In the genomic region with DNA sequence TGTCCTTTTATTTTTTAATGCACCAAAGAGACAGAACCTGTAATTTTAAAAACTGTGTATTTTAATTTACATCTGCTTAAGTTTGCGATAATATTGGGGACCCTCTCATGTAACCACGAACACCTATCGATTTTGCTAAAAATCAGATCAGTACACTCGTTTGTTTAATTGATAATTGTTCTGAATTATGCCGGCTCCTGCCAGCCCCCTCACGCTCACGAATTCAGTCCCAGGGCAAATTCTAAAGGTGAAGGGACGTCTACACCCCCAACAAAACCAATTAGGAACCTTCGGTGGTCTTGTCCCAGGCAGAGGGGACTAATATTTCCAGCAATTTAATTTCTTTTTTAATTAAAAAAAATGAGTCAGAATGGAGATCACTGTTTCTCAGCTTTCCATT, we compare ENCODE assay signal across 10 cellular contexts. TPM values are rescaled to one million over a fixed set of nuclear protein-coding genes. Genes with fewer than 3 reads are reported as not detected.
A peak's percentile ranks its signal among the peaks of the same experiment; 100 is the strongest.
DNase-seq lines count a peak whose midpoint lies in the region; ATAC-seq, FAIRE-seq and TF ChIP-seq lines count a peak whose summit lies in the region.
"Had no signal": no experiment of that assay in that cellular context is flagged by ENCODE, and none has a peak within 500 bp of the region (broad histone marks: within the 10 kb centered on the region; RNA-seq: fewer than 3 reads in every experiment).

No MANE protein-coding gene starts in this region.

- DNase-seq in activated CD4-positive, alpha-beta T cell treated with anti-CD3 and anti-CD28 coated beads, Interleukin-2, amount 10 ng/mL, durations not matched to agents 7 days and 5 days = no peak
- no peak for DNase-seq in activated CD4-positive, alpha-beta T cell treated with anti-CD3 and anti-CD28 coated beads for 1 hour
- no peak for DNase-seq in body of pancreas
- DNase-seq in keratinocyte (ENCODE audit: low read depth, low spot score) = no peak
- DNase-seq in stimulated activated naive B cell treated with anti-CD40 and anti-IgM and Interleukin-4, amounts not matched to agents 10 μg/mL and 1 μg/mL and 100 μg/mL, for 72 hours = no peak
- no peak for DNase-seq in NOMO-1 (lab: John Stamatoyannopoulos, UW; ENCODE audit: unreplicated experiment in 2 of 2)
- DNase-seq: activated naive CD4-positive, alpha-beta T cell treated with anti-CD3 and anti-CD28 coated beads, Interleukin-2, amount 10 ng/mL, durations not matched to agents 7 days and 5 days; NCI-H1436 treated with DMSO at 0.1 percent for 48 hours had no signal

- H3K4me3 Mint-ChIP-seq in activated CD4-positive, alpha-beta T cell treated with anti-CD3 and anti-CD28 coated beads, Interleukin-2, amount 10 ng/mL, durations not matched to agents 7 days and 5 days = no peak overlapping the region
- H3K4me3 Mint-ChIP-seq in stimulated activated naive B cell treated with anti-CD40 and anti-IgM and Interleukin-4, amounts not matched to agents 10 μg/mL and 1 μg/mL and 100 μg/mL, for 72 hours = peak overlapping the region; percentile 74 to 78
- H3K4me3 Mint-ChIP-seq: activated naive CD4-positive, alpha-beta T cell treated with anti-CD3 and anti-CD28 coated beads, Interleukin-2, amount 10 ng/mL, durations not matched to agents 7 days and 5 days had no signal

- H3K9me3 ChIP-seq in body of pancreas (no peaks in the 10 kb centered on the region), keratinocyte (ENCODE audit: control insufficient read depth, low read depth, low read length) (no peaks in the 10 kb centered on the region)

- H3K27me3 Mint-ChIP-seq in activated CD4-positive, alpha-beta T cell treated with anti-CD3 and anti-CD28 coated beads, Interleukin-2, amount 10 ng/mL, durations not matched to agents 7 days and 5 days = peaks cover 57% of the 10 kb centered on the region
- peaks cover 38 to 64% of the 10 kb centered on the region in 2 donors for H3K27me3 Mint-ChIP-seq in stimulated activated naive B cell treated with anti-CD40 and anti-IgM and Interleukin-4, amounts not matched to agents 10 μg/mL and 1 μg/mL and 100 μg/mL, for 72 hours

- H4K20me1 ChIP-seq in keratinocyte (ENCODE audit: control insufficient read depth, extremely low read depth, insufficient read depth, low read length) = peaks cover 14% of the 10 kb centered on the region

- intact Hi-C loops in body of pancreas (cut with DNase I) = no loop called here

- H3K27ac Mint-ChIP-seq in activated CD4-positive, alpha-beta T cell treated with anti-CD3 and anti-CD28 coated beads, Interleukin-2, amount 10 ng/mL, durations not matched to agents 7 days and 5 days = peak overlapping the region; percentile 25
- H3K27ac Mint-ChIP-seq in stimulated activated naive B cell treated with anti-CD40 and anti-IgM and Interleukin-4, amounts not matched to agents 10 μg/mL and 1 μg/mL and 100 μg/mL, for 72 hours = no peak overlapping the region

- H3K36me3 ChIP-seq in body of pancreas (replicated peaks in 1 of 2; ENCODE audit: insufficient read depth in 1 of 2, low read depth in 2 of 2) (no peaks in the 10 kb centered on the region), keratinocyte (ENCODE audit: control insufficient read depth in 2 of 2, extremely low read depth in 1 of 2, insufficient read depth in 2 of 2, low read length in 2 of 2) (peaks cover 11 to 14% of the 10 kb centered on the region in 2 experiments)

- no peaks in the 10 kb centered on the region for H3K9me3 Mint-ChIP-seq in activated CD4-positive, alpha-beta T cell treated with anti-CD3 and anti-CD28 coated beads, Interleukin-2, amount 10 ng/mL, durations not matched to agents 7 days and 5 days
- no peaks in the 10 kb centered on the region for H3K9me3 Mint-ChIP-seq in stimulated activated naive B cell treated with anti-CD40 and anti-IgM and Interleukin-4, amounts not matched to agents 10 μg/mL and 1 μg/mL and 100 μg/mL, for 72 hours
- H3K9me3 Mint-ChIP-seq: activated naive CD4-positive, alpha-beta T cell treated with anti-CD3 and anti-CD28 coated beads, Interleukin-2, amount 10 ng/mL, durations not matched to agents 7 days and 5 days had no signal

- H3K4me2 ChIP-seq in keratinocyte (ENCODE audit: control insufficient read depth, extremely low read depth, insufficient read depth, low read depth, low read length) = peak overlapping the region; percentile 99

- dilution Hi-C loops in keratinocyte (cut with MboI; ENCODE audit: extremely low pct_ligation_motif_present, low sequenced_read_pairs) = no loop called here

- no peak for FAIRE-seq in keratinocyte (lab: Jason Lieb, UNC)

- H3K4me1 ChIP-seq in body of pancreas (peaks cover 80% of the 10 kb centered on the region), keratinocyte (ENCODE audit: control insufficient read depth, extremely low read depth, insufficient read depth, low read length) (peaks cover 31% of the 10 kb centered on the region)

- H3K4me3 ChIP-seq in body of pancreas = no peak overlapping the region
- peak overlapping the region; percentile 72 to 79 (median 73) for H3K4me3 ChIP-seq in keratinocyte (ENCODE audit: control insufficient read depth in 2 of 3, extremely low read depth in 1 of 3, insufficient read depth in 2 of 3, low read depth in 1 of 3, low read length in 3 of 3)

- TF ChIP-seq POLR2A in body of pancreas (IDR thresholded peaks at IDR 0.05) = no peak

- H2AFZ ChIP-seq in keratinocyte (ENCODE audit: control insufficient read depth, low read length) = peak overlapping the region; percentile 68

- WGBS in body of pancreas, 2 donors = 2 to 4% methylated on average over 9 of the region's 9 CpGs

- CTCF ChIA-PET in activated CD4-positive, alpha-beta T cell treated with anti-CD3 and anti-CD28 coated beads, Interleukin-2, amount 10 ng/mL, durations not matched to agents 7 days and 5 days (lab: Charles Lee) = no interaction called here

- no peaks in the 10 kb centered on the region for H3K36me3 Mint-ChIP-seq in activated CD4-positive, alpha-beta T cell treated with anti-CD3 and anti-CD28 coated beads, Interleukin-2, amount 10 ng/mL, durations not matched to agents 7 days and 5 days (ENCODE audit: low read depth)
- H3K36me3 Mint-ChIP-seq in stimulated activated naive B cell treated with anti-CD40 and anti-IgM and Interleukin-4, amounts not matched to agents 10 μg/mL and 1 μg/mL and 100 μg/mL, for 72 hours = peaks cover 0 to 4% of the 10 kb centered on the region in 2 donors
- H3K36me3 Mint-ChIP-seq: activated naive CD4-positive, alpha-beta T cell treated with anti-CD3 and anti-CD28 coated beads, Interleukin-2, amount 10 ng/mL, durations not matched to agents 7 days and 5 days had no signal

- TF ChIP-seq CTCF in body of pancreas (IDR thresholded peaks at IDR 0.05) (no peak), keratinocyte (optimal IDR thresholded peaks at IDR 0.05 in 1 of 3, IDR thresholded peaks at IDR 0.05 in 1 of 3, conservative IDR thresholded peaks at IDR 0.05 in 1 of 3; ENCODE audit: extremely low read depth in 1 of 3, insufficient read depth in 2 of 3, low read length in 3 of 3) (no peak)

- peaks cover 0 to 12% of the 10 kb centered on the region in 2 donors for H3K27me3 ChIP-seq in body of pancreas
- H3K27me3 ChIP-seq in keratinocyte (ENCODE audit: control insufficient read depth, extremely low read depth, insufficient read depth, low read length) = peaks cover 12% of the 10 kb centered on the region

- peaks cover 32% of the 10 kb centered on the region for H3K79me2 ChIP-seq in keratinocyte (ENCODE audit: control insufficient read depth, insufficient read depth, low read length)

- H3K27ac ChIP-seq in body of pancreas = peak overlapping the region in 3 of 4 donors; percentile 79 to 87 (median 84)
- H3K27ac ChIP-seq in keratinocyte (ENCODE audit: control insufficient read depth, insufficient read depth, low read length) = peak overlapping the region; percentile 86

- peaks cover 23% of the 10 kb centered on the region for H3K4me1 Mint-ChIP-seq in activated CD4-positive, alpha-beta T cell treated with anti-CD3 and anti-CD28 coated beads, Interleukin-2, amount 10 ng/mL, durations not matched to agents 7 days and 5 days
- H3K4me1 Mint-ChIP-seq in stimulated activated naive B cell treated with anti-CD40 and anti-IgM and Interleukin-4, amounts not matched to agents 10 μg/mL and 1 μg/mL and 100 μg/mL, for 72 hours = peaks cover 24 to 49% of the 10 kb centered on the region in 2 donors

- no peak for ATAC-seq in body of pancreas
- no peak for ATAC-seq in stimulated activated naive B cell treated with anti-CD40 and anti-IgM and Interleukin-4, amounts not matched to agents 10 μg/mL and 1 μg/mL and 100 μg/mL, for 72 hours (replicated peaks)
- ATAC-seq in GM19452 (IDR thresholded peaks at IDR 0.05; ENCODE audit: unreplicated experiment) = no peak
- no peak for ATAC-seq in HG03280 (IDR thresholded peaks at IDR 0.05; ENCODE audit: unreplicated experiment)

- peak overlapping the region; percentile 85 for H3K9ac ChIP-seq in keratinocyte (ENCODE audit: control insufficient read depth, extremely low read depth, insufficient read depth, low read length)

- POLR2A ChIA-PET in activated CD4-positive, alpha-beta T cell treated with anti-CD3 and anti-CD28 coated beads, Interleukin-2, amount 10 ng/mL, durations not matched to agents 7 days and 5 days (lab: Charles Lee) = no interaction called here

- no peaks in the 10 kb centered on the region for H3K9me1 ChIP-seq in keratinocyte (ENCODE audit: control insufficient read depth, extremely low read depth, insufficient read depth, low read length)

RNA-seq across cellular contexts. Expression of gene CCND1, which starts 1.1 kb away (rescaled TPM):
- under 1 TPM; 0.21 to 0.42 TPM for total RNA-seq in activated CD4-positive, alpha-beta T cell treated with anti-CD3 and anti-CD28 coated beads, Interleukin-2, amount 10 ng/mL, durations not matched to agents 7 days and 5 days
- total RNA-seq in body of pancreas = 100 to 1,000 TPM in 1 of 2 donors, 10 to 100 TPM in 1; 90.3 to 201 TPM
- polyA plus RNA-seq in keratinocyte = 124 to 216 TPM (median 193 TPM) in 3 replicates
- 40.4 TPM for polyA plus RNA-seq in keratinocyte (2011; ENCODE audit: low read depth)
- 179 and 282 TPM in 2 replicates for polyA plus RNA-seq in keratinocyte (2011; cell fraction: cytosol; rRNA removed)
- 241 and 313 TPM in 2 replicates for polyA plus RNA-seq in keratinocyte (2011; cell fraction: nucleus; rRNA removed)
- polyA plus RNA-seq in keratinocyte (2012; ENCODE audit: low replicate concordance) = 64.5 and 271 TPM in 2 replicates
- 189 to 848 TPM (median 232 TPM) in 3 replicates for polyA minus RNA-seq in keratinocyte
- 639 TPM for polyA minus RNA-seq in keratinocyte (2011; cell fraction: cytosol; rRNA and poly(A)+ RNA removed)
- polyA minus RNA-seq in keratinocyte (2011; cell fraction: nucleus; rRNA and poly(A)+ RNA removed) = 278 and 320 TPM in 2 replicates

RNA-seq across cellular contexts. Expression of gene LTO1, which starts 35.3 kb away (rescaled TPM):
- total RNA-seq in activated CD4-positive, alpha-beta T cell treated with anti-CD3 and anti-CD28 coated beads, Interleukin-2, amount 10 ng/mL, durations not matched to agents 7 days and 5 days = 10 to 100 TPM; 30.7 to 34.0 TPM
- 10 to 100 TPM; 13.0 to 26.7 TPM for total RNA-seq in body of pancreas
- 19.8 to 24.3 TPM (median 22.9 TPM) in 3 replicates for polyA plus RNA-seq in keratinocyte
- polyA plus RNA-seq in keratinocyte (2011; ENCODE audit: low read depth) = 18.0 TPM
- polyA plus RNA-seq in keratinocyte (2011; cell fraction: cytosol; rRNA removed) = 14.2 and 16.1 TPM in 2 replicates
- polyA plus RNA-seq in keratinocyte (2011; cell fraction: nucleus; rRNA removed) = 49.3 and 58.7 TPM in 2 replicates
- polyA plus RNA-seq in keratinocyte (2012; ENCODE audit: low replicate concordance) = 14.2 and 15.2 TPM in 2 replicates
- polyA minus RNA-seq in keratinocyte = 8.4 to 11.2 TPM (median 10.8 TPM) in 3 replicates
- polyA minus RNA-seq in keratinocyte (2011; cell fraction: cytosol; rRNA and poly(A)+ RNA removed) = 5.6 TPM
- 15.1 and 16.9 TPM in 2 replicates for polyA minus RNA-seq in keratinocyte (2011; cell fraction: nucleus; rRNA and poly(A)+ RNA removed)

Comparison
In these comparisons a context has a peak if more than half of its experiments do, and no peak if none do; other contexts are left out.
1. H3K4me3 ChIP-seq: peak in keratinocyte (3 of 3); none in body of pancreas (0 of 2).
2. RNA of gene CCND1, which starts 1.1 kb away (total RNA-seq): 90.3 to 201 TPM in body of pancreas; 0.21 to 0.42 TPM in activated CD4-positive, alpha-beta T cell treated with anti-CD3 and anti-CD28 coated beads, Interleukin-2, amount 10 ng/mL, durations not matched to agents 7 days and 5 days; every median in the first group is over 10 times any median in the second.